In the genomic region with DNA sequence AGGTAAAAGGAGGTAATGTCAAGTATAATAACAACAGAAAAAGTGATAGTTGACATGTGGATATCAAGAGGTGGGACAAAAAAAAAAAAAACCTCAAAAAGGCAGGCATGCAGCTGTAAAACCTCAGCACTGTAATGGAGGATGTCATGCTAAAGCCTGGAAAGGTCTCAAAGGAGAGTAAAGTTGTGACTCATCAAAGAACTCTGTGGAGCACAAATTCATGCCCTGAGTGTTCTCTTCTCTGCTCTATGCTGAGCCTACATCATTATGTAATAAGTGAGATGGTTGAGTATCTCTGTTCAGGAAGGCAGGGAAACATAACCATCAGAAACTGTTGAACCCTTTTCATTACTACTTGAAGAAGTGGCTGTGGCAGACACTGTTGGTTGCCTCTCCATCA, we compare ENCODE assay signal across 17 cellular contexts.
"Had no signal": no experiment of that assay in that cellular context is flagged by ENCODE, and none has a peak within 500 bp of the region (broad histone marks: within the 10 kb centered on the region; RNA-seq: fewer than 3 reads in every experiment).

No MANE protein-coding gene starts in this region.

- H3K27ac ChIP-seq: body of pancreas, hepatocyte, left lung, neural progenitor cell, sigmoid colon, thyroid gland, uterus had no signal

- H3K36me3 Mint-ChIP-seq: naive B cell, neural progenitor cell, T-cell had no signal

- H3K4me1 Mint-ChIP-seq: central memory CD8-positive, alpha-beta T cell; neural progenitor cell had no signal

- H3K9me3 Mint-ChIP-seq: activated naive CD4-positive, alpha-beta T cell treated with anti-CD3 and anti-CD28 coated beads for 36 hours; activated T-helper 2 cell treated with anti-CD3 and anti-CD28 coated beads, Interferon-gamma antibody, Interleukin-2, Interleukin-4, amounts not matched to agents 10 μg/mL and 5 μg/mL and 100 μg/mL, durations not matched to agents 14 hours and 24 hours and 36 hours; central memory CD8-positive, alpha-beta T cell; T-cell had no signal

- FAIRE-seq: keratinocyte had no signal

- H3K9ac ChIP-seq: neural progenitor cell had no signal

- H2AFZ ChIP-seq: hepatocyte, neural progenitor cell had no signal

- H3K27me3 Mint-ChIP-seq: central memory CD8-positive, alpha-beta T cell; naive B cell had no signal

- H3K4me3 ChIP-seq: body of pancreas, hepatocyte, left lung, neural progenitor cell, sigmoid colon, thyroid gland, uterus had no signal

- H3K4me2 ChIP-seq: hepatocyte, neural progenitor cell had no signal

- H3K27ac Mint-ChIP-seq: activated naive CD4-positive, alpha-beta T cell treated with anti-CD3 and anti-CD28 coated beads for 36 hours; activated T-helper 2 cell treated with anti-CD3 and anti-CD28 coated beads, Interferon-gamma antibody, Interleukin-2, Interleukin-4, amounts not matched to agents 10 μg/mL and 5 μg/mL and 100 μg/mL, durations not matched to agents 14 hours and 24 hours and 36 hours; naive B cell; neural progenitor cell; T-cell had no signal

- H3K36me3 ChIP-seq: left lung, neural progenitor cell, sigmoid colon, thyroid gland, uterus had no signal

- H3K27me3 ChIP-seq: body of pancreas, hepatocyte, left lung, neural progenitor cell, sigmoid colon, thyroid gland had no signal

- DNase-seq: activated naive CD4-positive, alpha-beta T cell treated with anti-CD3 and anti-CD28 coated beads for 36 hours; body of pancreas; dermis blood vessel endothelial cell; left lung; mammary epithelial cell; naive B cell; sigmoid colon; stimulated activated CD4-positive, alpha-beta T cell treated with anti-CD3 and anti-CD28 coated beads, Interleukin-1b, Interleukin-23, amount 100 ng/mL, for 48 hours; T-cell; T-helper 9 cell; thyroid gland; uterus had no signal

- H3K4me3 Mint-ChIP-seq: activated naive CD4-positive, alpha-beta T cell treated with anti-CD3 and anti-CD28 coated beads for 36 hours; central memory CD8-positive, alpha-beta T cell; naive B cell; neural progenitor cell; T-cell had no signal

- H3K9me3 ChIP-seq: body of pancreas, left lung, sigmoid colon, thyroid gland, uterus had no signal

- H3K4me1 ChIP-seq: body of pancreas, left lung, neural progenitor cell, sigmoid colon, thyroid gland, uterus had no signal
